In the genomic region with DNA sequence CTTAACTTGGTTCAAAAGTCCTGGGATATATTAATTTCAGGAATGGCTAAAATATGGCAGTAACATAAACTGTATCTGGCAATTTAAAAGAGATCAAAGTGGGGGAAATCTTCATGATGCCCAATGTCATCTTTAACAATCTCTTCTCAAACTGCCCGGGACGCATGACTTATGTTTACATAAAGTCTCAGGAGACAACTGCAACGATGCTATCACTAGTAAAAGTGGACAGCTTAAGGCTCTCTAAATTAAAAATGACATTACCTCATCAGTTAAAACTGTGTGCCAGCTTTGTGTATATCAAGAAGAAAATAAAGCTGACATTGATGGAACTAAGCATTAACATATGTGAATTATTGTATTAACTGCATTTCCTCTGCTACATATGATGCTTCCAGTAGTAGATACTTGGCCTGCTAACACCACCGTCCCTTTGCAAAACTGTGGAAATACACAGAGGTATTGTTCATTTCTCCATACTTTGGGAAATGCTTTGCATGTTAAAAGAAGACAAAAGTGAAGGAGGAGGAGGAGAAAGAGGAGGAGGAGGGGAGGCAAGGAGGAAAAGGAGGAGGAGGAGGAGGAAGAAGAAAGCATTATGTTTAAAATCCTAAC, we compare ENCODE assay signal across 1 cellular context.
TF ChIP-seq lines count a peak whose summit lies in the region.

No MANE protein-coding gene starts in this region.

TF ChIP-seq in GM23338, 12 proteins besides CTCF, POLR2A, EP300 and RAD21 (continued from another document):
- TF ChIP-seq NANOG (IDR thresholded peaks at IDR 0.05; ENCODE audit: borderline replicate concordance) (no peak), EZH2 (IDR thresholded peaks at IDR 0.05; ENCODE audit: low read depth, unreplicated experiment) (no peak), ZNF331 (CRISPR knock-in tag; IDR thresholded peaks at IDR 0.05; ENCODE audit: low read depth) (no peak), STAT1 (IDR thresholded peaks at IDR 0.05; ENCODE audit: unreplicated experiment) (no peak), CREB1 (CRISPR knock-in tag; IDR thresholded peaks at IDR 0.05; ENCODE audit: low read depth) (no peak)
- TF ChIP-seq, protein P1, sequence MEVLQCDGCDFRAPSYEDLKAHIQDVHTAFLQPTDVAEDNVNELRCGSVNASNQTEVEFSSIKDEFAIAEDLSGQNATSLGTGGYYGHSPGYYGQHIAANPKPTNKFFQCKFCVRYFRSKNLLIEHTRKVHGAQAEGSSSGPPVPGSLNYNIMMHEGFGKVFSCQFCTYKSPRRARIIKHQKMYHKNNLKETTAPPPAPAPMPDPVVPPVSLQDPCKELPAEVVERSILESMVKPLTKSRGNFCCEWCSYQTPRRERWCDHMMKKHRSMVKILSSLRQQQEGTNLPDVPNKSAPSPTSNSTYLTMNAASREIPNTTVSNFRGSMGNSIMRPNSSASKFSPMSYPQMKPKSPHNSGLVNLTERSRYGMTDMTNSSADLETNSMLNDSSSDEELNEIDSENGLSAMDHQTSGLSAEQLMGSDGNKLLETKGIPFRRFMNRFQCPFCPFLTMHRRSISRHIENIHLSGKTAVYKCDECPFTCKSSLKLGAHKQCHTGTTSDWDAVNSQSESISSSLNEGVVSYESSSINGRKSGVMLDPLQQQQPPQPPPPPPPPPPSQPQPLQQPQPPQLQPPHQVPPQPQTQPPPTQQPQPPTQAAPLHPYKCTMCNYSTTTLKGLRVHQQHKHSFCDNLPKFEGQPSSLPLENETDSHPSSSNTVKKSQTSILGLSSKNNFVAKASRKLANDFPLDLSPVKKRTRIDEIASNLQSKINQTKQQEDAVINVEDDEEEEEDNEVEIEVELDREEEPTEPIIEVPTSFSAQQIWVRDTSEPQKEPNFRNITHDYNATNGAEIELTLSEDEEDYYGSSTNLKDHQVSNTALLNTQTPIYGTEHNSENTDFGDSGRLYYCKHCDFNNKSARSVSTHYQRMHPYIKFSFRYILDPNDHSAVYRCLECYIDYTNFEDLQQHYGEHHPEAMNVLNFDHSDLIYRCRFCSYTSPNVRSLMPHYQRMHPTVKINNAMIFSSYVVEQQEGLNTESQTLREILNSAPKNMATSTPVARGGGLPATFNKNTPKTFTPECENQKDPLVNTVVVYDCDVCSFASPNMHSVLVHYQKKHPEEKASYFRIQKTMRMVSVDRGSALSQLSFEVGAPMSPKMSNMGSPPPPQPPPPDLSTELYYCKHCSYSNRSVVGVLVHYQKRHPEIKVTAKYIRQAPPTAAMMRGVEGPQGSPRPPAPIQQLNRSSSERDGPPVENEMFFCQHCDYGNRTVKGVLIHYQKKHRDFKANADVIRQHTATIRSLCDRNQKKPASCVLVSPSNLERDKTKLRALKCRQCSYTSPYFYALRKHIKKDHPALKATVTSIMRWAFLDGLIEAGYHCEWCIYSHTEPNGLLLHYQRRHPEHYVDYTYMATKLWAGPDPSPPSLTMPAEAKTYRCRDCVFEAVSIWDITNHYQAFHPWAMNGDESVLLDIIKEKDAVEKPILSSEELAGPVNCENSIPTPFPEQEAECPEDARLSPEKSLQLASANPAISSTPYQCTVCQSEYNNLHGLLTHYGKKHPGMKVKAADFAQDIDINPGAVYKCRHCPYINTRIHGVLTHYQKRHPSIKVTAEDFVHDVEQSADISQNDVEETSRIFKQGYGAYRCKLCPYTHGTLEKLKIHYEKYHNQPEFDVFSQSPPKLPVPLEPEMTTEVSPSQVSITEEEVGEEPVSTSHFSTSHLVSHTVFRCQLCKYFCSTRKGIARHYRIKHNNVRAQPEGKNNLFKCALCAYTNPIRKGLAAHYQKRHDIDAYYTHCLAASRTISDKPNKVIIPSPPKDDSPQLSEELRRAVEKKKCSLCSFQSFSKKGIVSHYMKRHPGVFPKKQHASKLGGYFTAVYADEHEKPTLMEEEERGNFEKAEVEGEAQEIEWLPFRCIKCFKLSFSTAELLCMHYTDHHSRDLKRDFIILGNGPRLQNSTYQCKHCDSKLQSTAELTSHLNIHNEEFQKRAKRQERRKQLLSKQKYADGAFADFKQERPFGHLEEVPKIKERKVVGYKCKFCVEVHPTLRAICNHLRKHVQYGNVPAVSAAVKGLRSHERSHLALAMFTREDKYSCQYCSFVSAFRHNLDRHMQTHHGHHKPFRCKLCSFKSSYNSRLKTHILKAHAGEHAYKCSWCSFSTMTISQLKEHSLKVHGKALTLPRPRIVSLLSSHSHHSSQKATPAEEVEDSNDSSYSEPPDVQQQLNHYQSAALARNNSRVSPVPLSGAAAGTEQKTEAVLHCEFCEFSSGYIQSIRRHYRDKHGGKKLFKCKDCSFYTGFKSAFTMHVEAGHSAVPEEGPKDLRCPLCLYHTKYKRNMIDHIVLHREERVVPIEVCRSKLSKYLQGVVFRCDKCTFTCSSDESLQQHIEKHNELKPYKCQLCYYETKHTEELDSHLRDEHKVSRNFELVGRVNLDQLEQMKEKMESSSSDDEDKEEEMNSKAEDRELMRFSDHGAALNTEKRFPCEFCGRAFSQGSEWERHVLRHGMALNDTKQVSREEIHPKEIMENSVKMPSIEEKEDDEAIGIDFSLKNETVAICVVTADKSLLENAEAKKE (CRISPR knock-in tag; IDR thresholded peaks at IDR 0.05): no peak
